ENCODE assay signal across 8 cellular contexts in the genomic region with DNA sequence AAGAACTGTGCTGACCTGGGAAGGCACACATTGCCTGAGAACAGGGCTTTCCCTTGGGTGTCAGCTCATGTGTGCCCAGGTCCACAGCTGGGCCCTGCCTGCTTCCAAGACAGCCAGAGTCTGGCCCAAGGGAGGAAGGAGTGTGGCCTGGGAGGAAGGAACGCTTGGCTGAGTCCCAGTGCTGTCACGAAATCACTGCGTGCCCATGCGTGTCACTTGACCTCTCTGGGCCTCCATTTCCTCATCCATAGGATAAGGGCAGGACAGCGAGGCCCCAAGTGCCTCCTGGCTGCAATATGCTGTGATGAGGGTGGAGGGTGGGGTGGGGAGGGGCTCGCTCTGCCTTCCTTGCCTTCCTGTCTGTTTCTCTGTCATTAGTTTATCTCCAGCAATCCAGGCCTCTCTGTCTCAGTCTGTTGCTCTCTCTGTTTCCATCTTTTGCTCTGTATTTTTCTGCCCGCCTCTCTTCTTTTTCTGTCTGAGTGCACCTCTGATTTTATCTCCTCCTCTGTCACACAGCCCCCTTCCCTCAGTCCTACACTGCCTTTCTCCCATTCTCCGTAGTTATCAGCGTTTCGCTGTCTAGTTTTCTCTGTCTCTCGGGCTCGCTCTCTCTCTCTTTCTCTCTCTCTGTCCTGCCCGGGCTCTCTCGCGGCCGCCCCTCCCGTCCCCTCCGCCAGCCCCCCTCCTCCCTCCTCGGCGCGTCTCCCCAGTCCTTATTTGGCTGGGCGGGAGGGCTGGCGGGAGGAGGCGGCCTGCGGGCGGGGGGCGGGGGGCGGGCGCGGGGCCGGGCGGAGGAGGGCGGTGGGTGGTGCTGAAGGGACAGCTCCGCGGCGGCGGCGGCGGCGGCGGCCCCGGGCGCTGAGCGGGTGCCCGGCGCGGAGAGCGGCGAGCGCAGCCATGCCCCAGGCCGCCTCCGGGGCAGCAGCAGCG. TPM values are rescaled to one million over a fixed set of nuclear protein-coding genes. Genes with fewer than 3 reads are reported as not detected.
DNase-seq lines count a peak whose midpoint lies in the region; ATAC-seq, FAIRE-seq and TF ChIP-seq lines count a peak whose summit lies in the region.

A gene (plus strand): TSS at position 842 of the 933 bp plus-strand sequence. CDS start 154 bp downstream, outside the sequence.

- H3K56ac ChIP-seq in H1 (replicated peaks; ENCODE audit: insufficient read length, low read depth, low read length), result no peak within 1 kb of the TSS

- H2BK15ac ChIP-seq in H1 (ENCODE audit: low read length), result no peak within 1 kb of the TSS

- H4K5ac ChIP-seq in H1 (ENCODE audit: insufficient read length, low read depth, low read length), result no peak within 1 kb of the TSS

- peaks cover 0 to 9% of the 10 kb centered on the region in 2 experiments for H4K20me1 ChIP-seq in H1 (replicated peaks in 1 of 2; ENCODE audit: control insufficient read depth in 1 of 2, insufficient read depth in 2 of 2, low read length in 2 of 2)

- no peak for TF ChIP-seq POLR2A in H1 (IDR thresholded peaks at IDR 0.05; ENCODE audit: control extremely low read depth in 1 of 2, low read depth in 2 of 2, low read length in 2 of 2)

- TF ChIP-seq EP300 in H1 (IDR thresholded peaks at IDR 0.05; ENCODE audit: borderline replicate concordance in 1 of 2, low read depth in 2 of 2, low read length in 2 of 2), result no peak; a peak in 1 of 3 replicates

- peaks cover 19% of the 10 kb centered on the region for H3K4me1 Mint-ChIP-seq in Caco-2 (ENCODE audit: low read depth, unreplicated experiment)
- H3K4me1 Mint-ChIP-seq in activated CD4-positive, alpha-beta memory T cell treated with anti-CD3 and anti-CD28 coated beads, Interleukin-2, amount 10 ng/mL, durations not matched to agents 7 days and 5 days, result no peaks in the 10 kb centered on the region
- peaks cover 6% of the 10 kb centered on the region for H3K4me1 Mint-ChIP-seq in stimulated activated effector memory CD8-positive, alpha-beta T cell treated with anti-CD3 and anti-CD28 coated beads, Interleukin-12 subunit alpha, Interleukin-12 subunit beta, amount 100 ng/mL, for 72 hours

- H3K27me3 ChIP-seq in Caco-2 (replicated peaks; ENCODE audit: control insufficient read depth, insufficient read depth, low read length) (no peaks in the 10 kb centered on the region), H1 (replicated peaks in 1 of 4; ENCODE audit: control insufficient read depth in 3 of 4, extremely low read depth in 1 of 4, insufficient read depth in 3 of 4, low read length in 3 of 4) (peaks cover 25 to 45% (median 42%) of the 10 kb centered on the region in 4 experiments)

- no peak for FAIRE-seq in H1 (lab: Jason Lieb, UNC)

- peaks cover 17% of the 10 kb centered on the region for H3K27me3 Mint-ChIP-seq in Caco-2 (ENCODE audit: insufficient read depth, unreplicated experiment)
- peaks cover 58% of the 10 kb centered on the region for H3K27me3 Mint-ChIP-seq in activated CD4-positive, alpha-beta memory T cell treated with anti-CD3 and anti-CD28 coated beads, Interleukin-2, amount 10 ng/mL, durations not matched to agents 7 days and 5 days

- peak within 1 kb of the TSS in 1 of 4 experiments; percentile 28; a peak in 1 of 7 replicates for H3K9ac ChIP-seq in H1 (replicated peaks in 1 of 4; ENCODE audit: extremely low read depth in 1 of 4, low read depth in 3 of 4, low read length in 3 of 4)

- peak within 1 kb of the TSS; percentile 59 for H2AK5ac ChIP-seq in H1 (ENCODE audit: low read depth, low read length)

- peak within 1 kb of the TSS; percentile 50 for H3K27ac Mint-ChIP-seq in Caco-2 (ENCODE audit: unreplicated experiment)
- no peak within 1 kb of the TSS for H3K27ac Mint-ChIP-seq in activated CD4-positive, alpha-beta memory T cell treated with anti-CD3 and anti-CD28 coated beads, Interleukin-2, amount 10 ng/mL, durations not matched to agents 7 days and 5 days
- H3K27ac Mint-ChIP-seq in stimulated activated effector memory CD8-positive, alpha-beta T cell treated with anti-CD3 and anti-CD28 coated beads, Interleukin-12 subunit alpha, Interleukin-12 subunit beta, amount 100 ng/mL, for 72 hours, result no peak within 1 kb of the TSS

- H2BK20ac ChIP-seq in H1 (ENCODE audit: low read length), result no peak within 1 kb of the TSS

- peak within 1 kb of the TSS; percentile 78; the same call in 1 of the 2 replicates for H3K18ac ChIP-seq in H1 (ENCODE audit: extremely low read depth, low read length)

- H3K4ac ChIP-seq in H1 (replicated peaks; ENCODE audit: insufficient read length, low read depth, low read length), result no peak within 1 kb of the TSS

- H3K4me1 ChIP-seq in Caco-2, result peaks cover 26% of the 10 kb centered on the region
- peaks cover 0 to 16% (median 11%) of the 10 kb centered on the region in 4 experiments; a peak in 6 of 7 replicates for H3K4me1 ChIP-seq in H1 (replicated peaks in 1 of 4; ENCODE audit: control insufficient read depth in 3 of 4, insufficient read depth in 4 of 4, low read length in 3 of 4)
- peaks cover 25% of the 10 kb centered on the region for H3K4me1 ChIP-seq in mesodermal cell (ENCODE audit: control insufficient read depth, insufficient read depth, low read length, poor library complexity, severe bottlenecking)

- H2BK120ac ChIP-seq in H1 (replicated peaks; ENCODE audit: low read depth, low read length), result no peak within 1 kb of the TSS

- H3K4me3 ChIP-seq in Caco-2 (ENCODE audit: low read depth, low read length), result peak within 1 kb of the TSS; percentile 41
- peak within 1 kb of the TSS; percentile 30 to 57 (median 34) for H3K4me3 ChIP-seq in H1 (ENCODE audit: extremely low read depth in 1 of 4, insufficient read depth in 2 of 4, low read depth in 3 of 4, low read length in 4 of 4)
- peak within 1 kb of the TSS; percentile 29 for H3K4me3 ChIP-seq in mesodermal cell (ENCODE audit: extremely low read depth, insufficient read depth, low read length, poor library complexity, severe bottlenecking)

- no peaks in the 10 kb centered on the region for H3K36me3 ChIP-seq in Caco-2 (ENCODE audit: control insufficient read depth, insufficient read depth, low read length)
- H3K36me3 ChIP-seq in H1 (ENCODE audit: control insufficient read depth in 2 of 4, insufficient read depth in 4 of 4, low read length in 3 of 4), result no peaks in the 10 kb centered on the region
- H3K36me3 ChIP-seq in mesodermal cell (ENCODE audit: control insufficient read depth, insufficient read depth, low read length), result no peaks in the 10 kb centered on the region

- CTCF ChIA-PET in Caco-2 (lab: Charles Lee) (interaction anchor here (0.7 kb wide), 1 partner anchor 53 kb away, joined by 3 read pairs; no protein-coding TSS in a partner anchor), H1 (lab: Charles Lee; ENCODE audit: partially characterized antibody) (interaction anchor here (0.7 to 1.7 kb wide), 5 partner anchors 18 to 446 kb away, joined by 3 to 6 read pairs (median 3); no protein-coding TSS in a partner anchor)
- CTCF ChIA-PET in activated CD4-positive, alpha-beta memory T cell treated with anti-CD3 and anti-CD28 coated beads, Interleukin-2, amount 10 ng/mL, durations not matched to agents 7 days and 5 days (lab: Charles Lee), result no interaction called here

- POLR2A ChIA-PET in Caco-2 (lab: Charles Lee) (no interaction called here), H1 (lab: Charles Lee; ENCODE audit: partially characterized antibody) (no interaction called here)
- POLR2A ChIA-PET in activated CD4-positive, alpha-beta memory T cell treated with anti-CD3 and anti-CD28 coated beads, Interleukin-2, amount 10 ng/mL, durations not matched to agents 7 days and 5 days (lab: Charles Lee), result no interaction called here

- no peak within 1 kb of the TSS for H3K14ac ChIP-seq in H1 (ENCODE audit: insufficient read length)

- H3K27ac ChIP-seq in H1 (ENCODE audit: low read depth, low read length), result no peak within 1 kb of the TSS
- H3K27ac ChIP-seq in mesodermal cell (ENCODE audit: low read depth, low read length, severe bottlenecking), result peak within 1 kb of the TSS; percentile 64

- peak within 1 kb of the TSS; percentile 52; the same call in 1 of the 2 replicates for H2BK12ac ChIP-seq in H1 (ENCODE audit: low read depth, low read length)

- peak within 1 kb of the TSS; percentile 67 to 90 for H3K4me2 ChIP-seq in H1 (ENCODE audit: insufficient read depth in 1 of 2, low read depth in 2 of 2, low read length in 2 of 2)

- H2AFZ ChIP-seq in H1 (ENCODE audit: low read length), result peak within 1 kb of the TSS; percentile 97; the same call in 1 of the 2 replicates

- peak; percentile 59 for ATAC-seq in stimulated activated effector memory CD8-positive, alpha-beta T cell treated with anti-CD3 and anti-CD28 coated beads, Interleukin-12 subunit alpha, Interleukin-12 subunit beta, amount 100 ng/mL, for 72 hours
- ATAC-seq in HG03432 (IDR thresholded peaks at IDR 0.05; ENCODE audit: unreplicated experiment), result no peak
- no peak for ATAC-seq in GM21381 (IDR thresholded peaks at IDR 0.05; ENCODE audit: unreplicated experiment)

- H4K8ac ChIP-seq in H1 (ENCODE audit: extremely low read depth, insufficient read depth, low read length), result peak within 1 kb of the TSS; percentile 42

- intact Hi-C loops in Caco-2 (cut with micrococcal nuclease; ENCODE audit: unreplicated experiment), result no loop called here

- H3K23ac ChIP-seq in H1 (ENCODE audit: insufficient read length), result no peak within 1 kb of the TSS

- no peaks in the 10 kb centered on the region for H3K36me3 Mint-ChIP-seq in Caco-2 (ENCODE audit: insufficient read depth, unreplicated experiment)
- no peaks in the 10 kb centered on the region for H3K36me3 Mint-ChIP-seq in activated CD4-positive, alpha-beta memory T cell treated with anti-CD3 and anti-CD28 coated beads, Interleukin-2, amount 10 ng/mL, durations not matched to agents 7 days and 5 days (ENCODE audit: low read depth)
- no peaks in the 10 kb centered on the region for H3K36me3 Mint-ChIP-seq in stimulated activated effector memory CD8-positive, alpha-beta T cell treated with anti-CD3 and anti-CD28 coated beads, Interleukin-12 subunit alpha, Interleukin-12 subunit beta, amount 100 ng/mL, for 72 hours

- H3K9me3 Mint-ChIP-seq in Caco-2 (ENCODE audit: unreplicated experiment), result no peaks in the 10 kb centered on the region
- no peaks in the 10 kb centered on the region for H3K9me3 Mint-ChIP-seq in activated CD4-positive, alpha-beta memory T cell treated with anti-CD3 and anti-CD28 coated beads, Interleukin-2, amount 10 ng/mL, durations not matched to agents 7 days and 5 days
- no peaks in the 10 kb centered on the region for H3K9me3 Mint-ChIP-seq in stimulated activated effector memory CD8-positive, alpha-beta T cell treated with anti-CD3 and anti-CD28 coated beads, Interleukin-12 subunit alpha, Interleukin-12 subunit beta, amount 100 ng/mL, for 72 hours

- no peak within 1 kb of the TSS for H4K91ac ChIP-seq in H1 (replicated peaks; ENCODE audit: insufficient read length, low read length)

- H3K4me3 Mint-ChIP-seq in Caco-2 (ENCODE audit: unreplicated experiment), result peak within 1 kb of the TSS; percentile 65
- H3K4me3 Mint-ChIP-seq in activated CD4-positive, alpha-beta memory T cell treated with anti-CD3 and anti-CD28 coated beads, Interleukin-2, amount 10 ng/mL, durations not matched to agents 7 days and 5 days, result no peak within 1 kb of the TSS
- no peak within 1 kb of the TSS for H3K4me3 Mint-ChIP-seq in stimulated activated effector memory CD8-positive, alpha-beta T cell treated with anti-CD3 and anti-CD28 coated beads, Interleukin-12 subunit alpha, Interleukin-12 subunit beta, amount 100 ng/mL, for 72 hours

- H3K79me1 ChIP-seq in H1 (ENCODE audit: low read depth, low read length), result no peaks in the 10 kb centered on the region

- DNase-seq in Caco-2 (peak in 1 of 2 experiments; percentile 87), NCI-H187 (lab: John Stamatoyannopoulos, UW) (peak; percentile 49 to 85), H1 (ENCODE audit: low read depth in 1 of 2, low spot score in 2 of 2) (peak in 1 of 2 experiments; percentile 81)
- peak; percentile 38 for DNase-seq in activated CD4-positive, alpha-beta memory T cell treated with anti-CD3 and anti-CD28 coated beads, Interleukin-2, amount 10 ng/mL, durations not matched to agents 7 days and 5 days
- peak; percentile 7 to 53 for DNase-seq in stimulated activated effector memory CD8-positive, alpha-beta T cell treated with anti-CD3 and anti-CD28 coated beads, Interleukin-12 subunit alpha, Interleukin-12 subunit beta, amount 100 ng/mL, for 72 hours (ENCODE audit: low spot score in 2 of 2)

- 63% methylated on average over 10 of the region's 53 CpGs; no CpG with 5 or more reads in 1 of the 2 experiments for WGBS in H1 (ENCODE audit: extremely low coverage in 1 of 2, insufficient coverage in 1 of 2, insufficient read length in 1 of 2, insufficient replicate concordance in 2 of 2, low coverage in 1 of 2, low lambda C conversion rate in 2 of 2, missing lambda C conversion rate in 1 of 2), 2 experiments
- 10 to 29% methylated on average over 14 to 27 of the region's 53 CpGs for WGBS in mesodermal cell (ENCODE audit: insufficient coverage in 2 of 2), 2 experiments

- H3K23me2 ChIP-seq in H1 (ENCODE audit: low read depth, low read length), result peaks cover 13% of the 10 kb centered on the region; the same call in 1 of the 2 replicates

- TF ChIP-seq CTCF in Caco-2 (IDR thresholded peaks at IDR 0.05; ENCODE audit: insufficient read depth in 1 of 2, low read depth in 1 of 2, low read length in 1 of 2, severe bottlenecking in 1 of 2, unreplicated experiment in 1 of 2), result no peak
- no peak for TF ChIP-seq CTCF in H1 (IDR thresholded peaks at IDR 0.05; ENCODE audit: control extremely low read depth in 1 of 3, insufficient read depth in 1 of 3, low read depth in 1 of 3, low read length in 3 of 3)

- no peak for TF ChIP-seq RAD21 in H1 (IDR thresholded peaks at IDR 0.05 in 1 of 2, conservative IDR thresholded peaks at IDR 0.05 in 1 of 2; ENCODE audit: low read depth in 2 of 2, low read length in 2 of 2)

- H2BK5ac ChIP-seq in H1 (ENCODE audit: low read depth, low read length), result 0 out of 2 replicates have a peak within 1 kb of the TSS, but pooled peaks have one; percentile 2

- no TSS peak for BruUV-seq in Caco-2 (replicated peaks; lab: Mats Ljungman, UMichigan)

- H3K9me3 ChIP-seq in Caco-2 (no peaks in the 10 kb centered on the region), H1 (ENCODE audit: insufficient read depth in 2 of 2, low read depth in 1 of 2, low read length in 1 of 2) (no peaks in the 10 kb centered on the region), mesodermal cell (ENCODE audit: control insufficient read depth, low read length) (no peaks in the 10 kb centered on the region)

- H3K79me2 ChIP-seq in H1 (ENCODE audit: control insufficient read depth in 1 of 2, insufficient read depth in 2 of 2, low read length in 2 of 2), result no peaks in the 10 kb centered on the region

RNA-seq across cellular contexts. Expression of the gene that starts here (rescaled TPM):
- 0.09 and 0.36 TPM in 2 replicates for total RNA-seq in Caco-2 (2022)
- total RNA-seq in activated CD4-positive, alpha-beta memory T cell treated with anti-CD3 and anti-CD28 coated beads, Interleukin-2, amount 10 ng/mL, durations not matched to agents 7 days and 5 days, result not detected
- 0.11 and 0.30 TPM in 2 replicates for total RNA-seq in H1 (2021; fragmentation: NEBNext Ultra II Directional; extraction: Animal tissue kit (Norgen Biotek cat#: 25700))
- 0.29 and 0.33 TPM in 2 replicates for polyA plus RNA-seq in H1 (2011; rRNA removed)
- 0.08 TPM for polyA plus RNA-seq in H1 (2011; cell fraction: cytosol; rRNA removed)
- 0.11 TPM for polyA plus RNA-seq in H1 (2011; cell fraction: nucleus; rRNA removed)
- polyA plus RNA-seq in H1 (2012, experiment 1 of 2), result 0.05 to 0.24 TPM (median 0.14 TPM) in 4 replicates
- 0.09 TPM for polyA plus RNA-seq in H1 (2012, experiment 2 of 2)
- 0.06 TPM for polyA plus RNA-seq in H1 (2013, experiment 1 of 2)
- 0.04 TPM for polyA plus RNA-seq in H1 (2013, experiment 2 of 2)
- 0.06 and 0.15 TPM in 2 replicates for polyA minus RNA-seq in H1 (2011; rRNA and poly(A)+ RNA removed)
- not detected for polyA minus RNA-seq in H1 (2011; cell fraction: cytosol; rRNA and poly(A)+ RNA removed)
- polyA minus RNA-seq in H1 (2011; cell fraction: nucleus; rRNA and poly(A)+ RNA removed), result not detected
- 1.7 TPM for polyA plus RNA-seq in mesodermal cell (2013, experiment 1 of 2)
- 0.71 TPM for polyA plus RNA-seq in mesodermal cell (2013, experiment 2 of 2)

Comparison
In these comparisons a context has a peak if more than half of its experiments do, and no peak if none do; other contexts are left out.
1. Peak in DNase-seq in activated CD4-positive, alpha-beta memory T cell treated with anti-CD3 and anti-CD28 coated beads, Interleukin-2, amount 10 ng/mL, durations not matched to agents 7 days and 5 days; RNA of the gene not detected or under 1 TPM.